11 cellular contexts compared by ENCODE assay signal in the genomic region with DNA sequence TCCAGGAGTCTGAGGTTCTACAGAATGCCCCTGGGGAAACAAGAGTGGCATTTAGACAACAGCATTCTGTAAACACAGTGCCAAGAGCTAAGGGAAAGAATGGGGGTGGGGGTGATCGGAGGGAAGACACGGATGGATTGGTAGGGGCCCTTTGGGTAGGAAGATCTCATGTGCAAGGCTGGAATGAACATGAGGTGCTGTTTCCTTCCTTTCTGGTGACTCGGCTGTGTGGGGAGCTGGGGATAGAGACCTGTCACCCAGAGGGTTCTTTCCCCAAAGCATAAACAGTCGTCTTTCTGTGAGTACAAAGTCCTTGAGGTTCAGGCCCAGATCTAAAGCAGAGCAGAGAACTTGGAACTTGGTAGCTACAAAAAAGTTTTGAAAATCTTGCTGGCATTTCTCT. TPM values are rescaled to one million over a fixed set of nuclear protein-coding genes. Genes with fewer than 3 reads are reported as not detected.
DNase-seq lines count a peak whose midpoint lies in the region; ATAC-seq and TF ChIP-seq lines count a peak whose summit lies in the region.
"Had no signal": no experiment of that assay in that cellular context is flagged by ENCODE, and none has a peak within 500 bp of the region (broad histone marks: within the 10 kb centered on the region; RNA-seq: fewer than 3 reads in every experiment).

No MANE protein-coding gene starts in this region.

- TF ChIP-seq CTCF in esophagus squamous epithelium (IDR thresholded peaks at IDR 0.05), result no peak
- TF ChIP-seq CTCF in transverse colon (IDR thresholded peaks at IDR 0.05), result no peak

- H3K4me3 ChIP-seq in esophagus squamous epithelium (no peak overlapping the region), muscle layer of colon (ENCODE audit: low read depth in 1 of 2, low read length in 2 of 2) (peak overlapping the region in 1 of 2 donors; percentile 36), transverse colon (peak overlapping the region in 1 of 4 donors; percentile 13)

- H3K27me3 ChIP-seq in esophagus squamous epithelium (no peaks in the 10 kb centered on the region), muscle layer of colon (ENCODE audit: control insufficient read depth in 1 of 2, insufficient read depth in 2 of 2, low read length in 2 of 2) (no peaks in the 10 kb centered on the region), transverse colon (no peaks in the 10 kb centered on the region)

- no peak for TF ChIP-seq EP300 in transverse colon (IDR thresholded peaks at IDR 0.05; ENCODE audit: low read depth)

- TF ChIP-seq POLR2A in esophagus squamous epithelium (IDR thresholded peaks at IDR 0.05) (no peak), transverse colon (IDR thresholded peaks at IDR 0.05) (peak; percentile 39)

- peaks cover 0 to 77% (median 24%) of the 10 kb centered on the region in 3 donors for H3K4me1 ChIP-seq in esophagus squamous epithelium
- peaks cover 93% of the 10 kb centered on the region for H3K4me1 ChIP-seq in muscle layer of colon (ENCODE audit: insufficient read depth, low read length)
- H3K4me1 ChIP-seq in transverse colon, result peaks cover 29 to 84% (median 62%) of the 10 kb centered on the region in 4 donors

- no peak for DNase-seq in esophagus squamous epithelium (lab: John Stamatoyannopoulos, UW)
- no peak for DNase-seq in transverse colon
- no peak for DNase-seq in DMS53 (lab: John Stamatoyannopoulos, UW)
- DNase-seq in NCI-H524 treated with DMSO at 0.1 percent for 48 hours (lab: John Stamatoyannopoulos, UW), result no peak
- DNase-seq in amniotic stem cell (lab: John Stamatoyannopoulos, UW), result no peak
- DNase-seq: cortex of kidney, NCI-H1048, T1000 had no signal

- intact Hi-C loops in esophagus squamous epithelium (cut with DNase I) (no loop called here), transverse colon (cut with DNase I; ENCODE audit: low total_unique reads) (no loop called here)

- H3K36me3 ChIP-seq in esophagus squamous epithelium (peaks cover 7 to 25% (median 9%) of the 10 kb centered on the region in 3 donors), muscle layer of colon (ENCODE audit: insufficient read depth, low read length) (peaks cover 78% of the 10 kb centered on the region), transverse colon (peaks cover 0 to 22% (median 10%) of the 10 kb centered on the region in 4 donors)

- ATAC-seq in SK-N-SH treated with all-trans-retinoic acid at 6 μM for 48 hours, result peak; percentile 0; the same call in 2 of the 3 replicates
- no peak for ATAC-seq in GM21723 (IDR thresholded peaks at IDR 0.05; ENCODE audit: unreplicated experiment)

- WGBS in esophagus squamous epithelium, 2 donors, result 61 to 89% methylated on average over 4 of the region's 4 CpGs
- WGBS in transverse colon (ENCODE audit: low coverage in 1 of 2), 2 donors, result 41% methylated on average over 4 of the region's 4 CpGs; no CpG with 5 or more reads in 1 of the 2 donors

- H3K27ac ChIP-seq in esophagus squamous epithelium, result peak overlapping the region in 3 of 4 donors; percentile 72 to 87 (median 85)
- peak overlapping the region; percentile 89 for H3K27ac ChIP-seq in muscle layer of colon (ENCODE audit: low read depth, low read length)
- peak overlapping the region; percentile 96 to 98 (median 96) for H3K27ac ChIP-seq in transverse colon

- no peaks in the 10 kb centered on the region for H3K9me3 ChIP-seq in esophagus squamous epithelium
- no peaks in the 10 kb centered on the region for H3K9me3 ChIP-seq in muscle layer of colon (ENCODE audit: low read length)
- H3K9me3 ChIP-seq in transverse colon, result no peaks in the 10 kb centered on the region

- in situ Hi-C loops in transverse colon (cut with MboI; ENCODE audit: low pct_ligation_motif_present in 1 of 4, low pct_unique_long_range_greater_than_20kb in 1 of 4, low sequenced_read_pairs in 3 of 4), result no loop called here

- H3K9ac ChIP-seq in muscle layer of colon (ENCODE audit: low read length), result peak overlapping the region; percentile 9

TF ChIP-seq in SK-N-SH treated with all-trans-retinoic acid at 6 μM for 48 hours, 23 proteins besides CTCF, POLR2A, EP300 and RAD21:
- TF ChIP-seq GLIS3 (CRISPR knock-in tag; IDR thresholded peaks at IDR 0.05), result no peak
- TF ChIP-seq ZNF565 (CRISPR knock-in tag; conservative IDR thresholded peaks at IDR 0.05; ENCODE audit: low read depth), result no peak
- no peak for TF ChIP-seq OSR1 (CRISPR knock-in tag; IDR thresholded peaks at IDR 0.05)
- TF ChIP-seq ARNTL (CRISPR knock-in tag; IDR thresholded peaks at IDR 0.05; ENCODE audit: borderline replicate concordance, low read depth), result no peak
- no peak for TF ChIP-seq ZFP30 (CRISPR knock-in tag; IDR thresholded peaks at IDR 0.05)
- no peak for TF ChIP-seq ZC3H10 (CRISPR knock-in tag; IDR thresholded peaks at IDR 0.05)
- TF ChIP-seq BACH2 (CRISPR knock-in tag; IDR thresholded peaks at IDR 0.05; ENCODE audit: borderline replicate concordance), result no peak
- TF ChIP-seq, protein P1, sequence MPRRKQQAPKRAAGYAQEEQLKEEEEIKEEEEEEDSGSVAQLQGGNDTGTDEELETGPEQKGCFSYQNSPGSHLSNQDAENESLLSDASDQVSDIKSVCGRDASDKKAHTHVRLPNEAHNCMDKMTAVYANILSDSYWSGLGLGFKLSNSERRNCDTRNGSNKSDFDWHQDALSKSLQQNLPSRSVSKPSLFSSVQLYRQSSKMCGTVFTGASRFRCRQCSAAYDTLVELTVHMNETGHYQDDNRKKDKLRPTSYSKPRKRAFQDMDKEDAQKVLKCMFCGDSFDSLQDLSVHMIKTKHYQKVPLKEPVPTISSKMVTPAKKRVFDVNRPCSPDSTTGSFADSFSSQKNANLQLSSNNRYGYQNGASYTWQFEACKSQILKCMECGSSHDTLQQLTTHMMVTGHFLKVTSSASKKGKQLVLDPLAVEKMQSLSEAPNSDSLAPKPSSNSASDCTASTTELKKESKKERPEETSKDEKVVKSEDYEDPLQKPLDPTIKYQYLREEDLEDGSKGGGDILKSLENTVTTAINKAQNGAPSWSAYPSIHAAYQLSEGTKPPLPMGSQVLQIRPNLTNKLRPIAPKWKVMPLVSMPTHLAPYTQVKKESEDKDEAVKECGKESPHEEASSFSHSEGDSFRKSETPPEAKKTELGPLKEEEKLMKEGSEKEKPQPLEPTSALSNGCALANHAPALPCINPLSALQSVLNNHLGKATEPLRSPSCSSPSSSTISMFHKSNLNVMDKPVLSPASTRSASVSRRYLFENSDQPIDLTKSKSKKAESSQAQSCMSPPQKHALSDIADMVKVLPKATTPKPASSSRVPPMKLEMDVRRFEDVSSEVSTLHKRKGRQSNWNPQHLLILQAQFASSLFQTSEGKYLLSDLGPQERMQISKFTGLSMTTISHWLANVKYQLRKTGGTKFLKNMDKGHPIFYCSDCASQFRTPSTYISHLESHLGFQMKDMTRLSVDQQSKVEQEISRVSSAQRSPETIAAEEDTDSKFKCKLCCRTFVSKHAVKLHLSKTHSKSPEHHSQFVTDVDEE (CRISPR knock-in tag; IDR thresholded peaks at IDR 0.05), result no peak
- no peak for TF ChIP-seq PPARA (CRISPR knock-in tag; IDR thresholded peaks at IDR 0.05; ENCODE audit: borderline replicate concordance)
- no peak for TF ChIP-seq TOX (CRISPR knock-in tag; IDR thresholded peaks at IDR 0.05; ENCODE audit: borderline replicate concordance)
- TF ChIP-seq ZNF8 (CRISPR knock-in tag; IDR thresholded peaks at IDR 0.05), result no peak
- TF ChIP-seq, protein P2, sequence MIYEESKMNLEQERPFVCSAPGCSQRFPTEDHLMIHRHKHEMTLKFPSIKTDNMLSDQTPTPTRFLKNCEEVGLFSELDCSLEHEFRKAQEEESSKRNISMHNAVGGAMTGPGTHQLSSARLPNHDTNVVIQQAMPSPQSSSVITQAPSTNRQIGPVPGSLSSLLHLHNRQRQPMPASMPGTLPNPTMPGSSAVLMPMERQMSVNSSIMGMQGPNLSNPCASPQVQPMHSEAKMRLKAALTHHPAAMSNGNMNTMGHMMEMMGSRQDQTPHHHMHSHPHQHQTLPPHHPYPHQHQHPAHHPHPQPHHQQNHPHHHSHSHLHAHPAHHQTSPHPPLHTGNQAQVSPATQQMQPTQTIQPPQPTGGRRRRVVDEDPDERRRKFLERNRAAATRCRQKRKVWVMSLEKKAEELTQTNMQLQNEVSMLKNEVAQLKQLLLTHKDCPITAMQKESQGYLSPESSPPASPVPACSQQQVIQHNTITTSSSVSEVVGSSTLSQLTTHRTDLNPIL (CRISPR knock-in tag; IDR thresholded peaks at IDR 0.05; ENCODE audit: low read depth), result no peak
- no peak for TF ChIP-seq SNAI2 (CRISPR knock-in tag; IDR thresholded peaks at IDR 0.05)
- TF ChIP-seq ZNF70 (CRISPR knock-in tag; IDR thresholded peaks at IDR 0.05), result no peak
- no peak for TF ChIP-seq RARB (CRISPR knock-in tag; IDR thresholded peaks at IDR 0.05)

RNA-seq across cellular contexts. Expression of a gene that starts 11.7 kb away (rescaled TPM):
- total RNA-seq in esophagus squamous epithelium (100 to 1,000 TPM in 2 of 4 donors, 10 to 100 TPM in 2; 44.3 to 680 (median 138) TPM), transverse colon (1,000 to 10,000 TPM in 2 of 4 donors, 100 to 1,000 TPM in 2; 775 to 2,480 (median 1,140) TPM)
